8 cellular contexts compared by ENCODE assay signal in the genomic region with DNA sequence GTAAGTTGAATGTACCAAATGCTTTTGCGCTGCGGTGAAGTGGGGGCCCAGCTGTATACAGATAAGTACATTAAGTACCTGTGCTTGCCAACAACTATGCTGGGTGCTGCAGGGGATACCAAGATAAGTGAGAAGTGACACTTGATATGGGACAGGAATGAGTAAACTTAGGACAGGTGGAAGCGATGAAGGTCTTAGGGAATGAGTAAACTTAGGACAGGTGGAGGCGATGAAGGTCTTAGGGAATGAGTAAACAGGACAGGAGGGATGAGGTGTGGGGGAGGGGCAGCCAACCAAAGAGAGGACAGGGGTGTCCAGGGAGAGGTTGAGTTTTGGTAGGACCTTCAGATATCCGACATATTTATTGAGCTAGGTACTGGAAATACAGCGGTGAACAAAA. TPM values are rescaled to one million over a fixed set of nuclear protein-coding genes. Genes with fewer than 3 reads are reported as not detected.
A peak's percentile ranks its signal among the peaks of the same experiment; 100 is the strongest.
DNase-seq lines count a peak whose midpoint lies in the region; ATAC-seq and TF ChIP-seq lines count a peak whose summit lies in the region.

No MANE protein-coding gene starts in this region.

- peak overlapping the region; percentile 70; the same call in 1 of the 2 replicates for H3K23ac ChIP-seq in IMR-90 (ENCODE audit: low read depth, low read length)

- H3K79me1 ChIP-seq in IMR-90 (ENCODE audit: low read depth in 1 of 2, low read length in 2 of 2), result peaks cover 27 to 91% of the 10 kb centered on the region in 2 experiments

- peaks cover 35 to 64% (median 53%) of the 10 kb centered on the region in 11 experiments; a peak in 21 of 22 replicates for H4K20me1 ChIP-seq in BLaER1 treated with 17β-estradiol and CSF1 and Interleukin-3, amounts not matched to agents 10 nM and 100 nM
- H4K20me1 ChIP-seq in IMR-90 (ENCODE audit: insufficient read depth, low read length), result peaks cover 49% of the 10 kb centered on the region

- peak overlapping the region; percentile 19; the same call in 1 of the 2 replicates for H3K14ac ChIP-seq in IMR-90 (replicated peaks; ENCODE audit: low read depth, low read length)

- H3K27me3 Mint-ChIP-seq in chondrocyte (ENCODE audit: low read depth) (no peaks in the 10 kb centered on the region), natural killer cell (ENCODE audit: low read depth in 2 of 2) (no peaks in the 10 kb centered on the region)

- TF ChIP-seq POLR2A in IMR-90 (IDR thresholded peaks at IDR 0.05; ENCODE audit: low read depth, low read length) (no peak), uterus (IDR thresholded peaks at IDR 0.05) (no peak)

- H3K4me3 ChIP-seq in BLaER1 treated with 17β-estradiol and CSF1 and Interleukin-3, amounts not matched to agents 10 nM and 100 nM, result peak overlapping the region; percentile 89 to 100 (median 94); a peak in 19 of 20 replicates
- peak overlapping the region; percentile 77; the same call in 1 of the 2 replicates for H3K4me3 ChIP-seq in IMR-90 (ENCODE audit: insufficient read depth, low read depth, low read length)
- peak overlapping the region in 1 of 2 donors; percentile 93 for H3K4me3 ChIP-seq in uterus

- POLR2A ChIA-PET in IMR-90 (lab: Charles Lee; ENCODE audit: unreplicated experiment), result no interaction called here

- no peak overlapping the region for H2BK120ac ChIP-seq in IMR-90 (ENCODE audit: low read depth, low read length)

- H3K36me3 Mint-ChIP-seq in chondrocyte (ENCODE audit: low read depth), result peaks cover 3% of the 10 kb centered on the region
- H3K36me3 Mint-ChIP-seq in natural killer cell, result no peaks in the 10 kb centered on the region

- no peaks in the 10 kb centered on the region for H3K9me3 ChIP-seq in BLaER1 treated with 17β-estradiol and CSF1 and Interleukin-3, amounts not matched to agents 10 nM and 100 nM (replicated peaks in 1 of 11)
- H3K9me3 ChIP-seq in IMR-90 (ENCODE audit: control insufficient read depth, insufficient read depth, low read length), result no peaks in the 10 kb centered on the region
- H3K9me3 ChIP-seq in uterus, result no peaks in the 10 kb centered on the region

- H3K56ac ChIP-seq in IMR-90 (ENCODE audit: extremely low read depth, insufficient read depth, low read length), result no peak overlapping the region

- CTCF ChIA-PET in IMR-90 (lab: Yijun Ruan, JAX), result no interaction called here

- H2BK5ac ChIP-seq in IMR-90 (ENCODE audit: low read depth, low read length, poor library complexity, severe bottlenecking), result peak overlapping the region; percentile 94

- WGBS in IMR-90 (ENCODE audit: extremely low coverage in 2 of 2, insufficient read length in 1 of 2), 2 experiments, result 92% methylated on average over 4 of the region's 6 CpGs; no CpG with 5 or more reads in 1 of the 2 experiments

- no peaks in the 10 kb centered on the region for H3K27me3 ChIP-seq in BLaER1 treated with 17β-estradiol and CSF1 and Interleukin-3, amounts not matched to agents 10 nM and 100 nM
- H3K27me3 ChIP-seq in IMR-90 (ENCODE audit: control insufficient read depth, insufficient read depth, low read length) (no peaks in the 10 kb centered on the region), uterus (no peaks in the 10 kb centered on the region)

- ATAC-seq in IMR-90 (ENCODE audit: low read depth), result no peak
- ATAC-seq in natural killer cell, result no peak
- no peak for ATAC-seq in HG02588 (IDR thresholded peaks at IDR 0.05; ENCODE audit: unreplicated experiment)
- no peak for ATAC-seq in GM18861 (IDR thresholded peaks at IDR 0.05; ENCODE audit: unreplicated experiment)

- H3K4me3 Mint-ChIP-seq in chondrocyte (ENCODE audit: unreplicated experiment) (peak overlapping the region; percentile 92), natural killer cell (peak overlapping the region; percentile 1)

- H3K4me1 ChIP-seq in BLaER1 treated with 17β-estradiol and CSF1 and Interleukin-3, amounts not matched to agents 10 nM and 100 nM, result peaks cover 28 to 74% (median 48%) of the 10 kb centered on the region in 10 experiments
- peaks cover 13% of the 10 kb centered on the region for H3K4me1 ChIP-seq in IMR-90 (ENCODE audit: control insufficient read depth, insufficient read depth, low read length)
- peaks cover 3 to 6% of the 10 kb centered on the region in 2 donors for H3K4me1 ChIP-seq in uterus

- H3K9ac ChIP-seq in BLaER1 treated with 17β-estradiol and CSF1 and Interleukin-3, amounts not matched to agents 10 nM and 100 nM, result peak overlapping the region in 5 of 11 experiments; percentile 92 to 99 (median 94); a peak in 12 of 22 replicates
- H3K9ac ChIP-seq in IMR-90 (ENCODE audit: low read depth, low read length), result peak overlapping the region; percentile 95; the same call in 1 of the 2 replicates

- H2BK15ac ChIP-seq in IMR-90 (ENCODE audit: low read depth, low read length), result no peak overlapping the region

- no peak overlapping the region for H2AFZ ChIP-seq in IMR-90 (replicated peaks; ENCODE audit: low read length, poor library complexity)

- in situ Hi-C loops in IMR-90 (cut with MboI; ENCODE audit: low sequenced_read_pairs), result loop anchor here (25.0 kb wide), 1 partner anchor 512 kb away; no protein-coding TSS in a partner anchor

- intact Hi-C loops in IMR-90 (cut with micrococcal nuclease), result no loop called here
- intact Hi-C loops in natural killer cell (cut with micrococcal nuclease), result loop anchor here (5.0 to 10.0 kb wide), 2 partner anchors 83 to 266 kb away; no protein-coding TSS in a partner anchor
- intact Hi-C loops in uterus (cut with DNase I; ENCODE audit: low total_unique reads), result no loop called here

- no TSS peak for BruUV-seq in IMR-90 (replicated peaks; lab: Mats Ljungman, UMichigan)

- no peak for DNase-seq in IMR-90
- DNase-seq in chondrocyte (ENCODE audit: low spot score), result no peak
- DNase-seq in natural killer cell, result no peak
- DNase-seq in uterus, result no peak
- no peak for DNase-seq in HPDE6-E6E7 (ENCODE audit: extremely low spot score)

- peaks cover 26% of the 10 kb centered on the region for H3K4me1 Mint-ChIP-seq in chondrocyte (ENCODE audit: low read depth)
- peaks cover 32 to 62% of the 10 kb centered on the region in 2 donors for H3K4me1 Mint-ChIP-seq in natural killer cell

- peaks cover 27% of the 10 kb centered on the region for H3K9me1 ChIP-seq in IMR-90 (ENCODE audit: insufficient read depth, low read length)

- H3K4ac ChIP-seq in IMR-90 (ENCODE audit: low read depth, low read length), result peak overlapping the region; percentile 95; the same call in 1 of the 2 replicates

- H3K4me2 ChIP-seq in BLaER1 treated with 17β-estradiol and CSF1 and Interleukin-3, amounts not matched to agents 10 nM and 100 nM, result peak overlapping the region; percentile 72 to 98 (median 89)
- peak overlapping the region; percentile 96 for H3K4me2 ChIP-seq in IMR-90 (ENCODE audit: low read depth, low read length)

- no peak overlapping the region; the same call in 1 of the 2 replicates for H3K18ac ChIP-seq in IMR-90 (ENCODE audit: low read depth, low read length)

- dilution Hi-C loops in IMR-90 (cut with HindIII; ENCODE audit: low sequenced_read_pairs, unreplicated experiment), result no loop called here

- peak overlapping the region in 1 of 2 experiments; percentile 39; a peak in 1 of 4 replicates for H4K8ac ChIP-seq in IMR-90 (ENCODE audit: low read depth in 2 of 2, low read length in 2 of 2)

- peak overlapping the region; percentile 33 for H2AK9ac ChIP-seq in IMR-90 (replicated peaks; ENCODE audit: low read depth, low read length, poor library complexity)

- no peak for TF ChIP-seq RAD21 in IMR-90 (IDR thresholded peaks at IDR 0.05; ENCODE audit: low read length)

- H2AK5ac ChIP-seq in IMR-90 (ENCODE audit: low read depth, low read length), result peak overlapping the region; percentile 89

- H4K91ac ChIP-seq in IMR-90 (ENCODE audit: insufficient read depth, low read depth, low read length), result no peak overlapping the region

- no peak for TF ChIP-seq CTCF in IMR-90 (conservative IDR thresholded peaks at IDR 0.05; ENCODE audit: low read depth, low read length)
- TF ChIP-seq CTCF in chondrocyte (IDR thresholded peaks at IDR 0.05), result no peak
- no peak for TF ChIP-seq CTCF in natural killer cell (IDR thresholded peaks at IDR 0.05)
- TF ChIP-seq CTCF in uterus (IDR thresholded peaks at IDR 0.05), result no peak

- H3K36me3 ChIP-seq in BLaER1 treated with 17β-estradiol and CSF1 and Interleukin-3, amounts not matched to agents 10 nM and 100 nM, result peaks cover 34 to 64% (median 55%) of the 10 kb centered on the region in 11 experiments
- H3K36me3 ChIP-seq in IMR-90 (ENCODE audit: control insufficient read depth, insufficient read depth, low read length) (peaks cover 2% of the 10 kb centered on the region), uterus (no peaks in the 10 kb centered on the region)

- peak overlapping the region; percentile 8; the same call in 1 of the 2 replicates for H2BK20ac ChIP-seq in IMR-90 (ENCODE audit: low read depth, low read length)

- peak overlapping the region; percentile 1 for H3K27ac Mint-ChIP-seq in chondrocyte (ENCODE audit: unreplicated experiment)
- H3K27ac Mint-ChIP-seq in natural killer cell, result peak overlapping the region; percentile 92 to 98

- no peaks in the 10 kb centered on the region for H3K9me3 Mint-ChIP-seq in chondrocyte (ENCODE audit: low read depth)
- H3K9me3 Mint-ChIP-seq in natural killer cell, result no peaks in the 10 kb centered on the region

- H3K27ac ChIP-seq in BLaER1 treated with 17β-estradiol and CSF1 and Interleukin-3, amounts not matched to agents 10 nM and 100 nM, result peak overlapping the region in 5 of 11 experiments; percentile 91 to 98 (median 96); a peak in 6 of 22 replicates
- H3K27ac ChIP-seq in IMR-90 (ENCODE audit: insufficient read depth, low read length), result peak overlapping the region; percentile 43; the same call in 1 of the 2 replicates
- H3K27ac ChIP-seq in uterus, result no peak overlapping the region

- H4K5ac ChIP-seq in IMR-90 (ENCODE audit: low read depth, low read length), result peak overlapping the region; percentile 43; the same call in 1 of the 2 replicates

RNA-seq across cellular contexts. Expression of gene MDH2, which starts 1.4 kb away (rescaled TPM):
- 55.4 and 56.1 TPM in 2 replicates for total RNA-seq in IMR-90 (2012; rRNA removed)
- polyA plus RNA-seq in IMR-90 (2012; rRNA removed), result 206 and 232 TPM in 2 replicates
- 161 and 191 TPM in 2 replicates for polyA plus RNA-seq in IMR-90 (2012; cell fraction: cytosol; rRNA removed)
- 83.5 and 115 TPM in 2 replicates for polyA plus RNA-seq in IMR-90 (2012; cell fraction: nucleus; rRNA removed; ENCODE audit: low replicate concordance)
- total RNA-seq in chondrocyte, result 116 to 119 TPM (median 119 TPM) in 3 replicates
- total RNA-seq in natural killer cell, result 10 to 100 TPM; 75.9 to 95.0 (median 93.9) TPM
- total RNA-seq in uterus, result 10 to 100 TPM; 24.3 to 88.4 (median 30.0) TPM

RNA-seq across cellular contexts. Expression of gene STYXL1, which starts 1.5 kb away (rescaled TPM):
- total RNA-seq in IMR-90 (2012; rRNA removed), result 70.0 and 73.8 TPM in 2 replicates
- polyA plus RNA-seq in IMR-90 (2012; rRNA removed), result 53.9 and 66.1 TPM in 2 replicates
- polyA plus RNA-seq in IMR-90 (2012; cell fraction: cytosol; rRNA removed), result 40.2 and 55.4 TPM in 2 replicates
- polyA plus RNA-seq in IMR-90 (2012; cell fraction: nucleus; rRNA removed; ENCODE audit: low replicate concordance), result 23.0 and 50.8 TPM in 2 replicates
- 23.5 to 31.8 TPM (median 28.5 TPM) in 3 replicates for total RNA-seq in chondrocyte
- total RNA-seq in natural killer cell, result 10 to 100 TPM; 15.1 to 33.2 (median 18.8) TPM
- total RNA-seq in uterus, result 10 to 100 TPM in 2 of 4 donors, 1 to 10 TPM in 2; 4.4 to 27.3 (median 14.1) TPM

RNA-seq across cellular contexts. Expression of gene TMEM120A, which starts 54.9 kb away (rescaled TPM):
- 23.1 and 32.1 TPM in 2 replicates for total RNA-seq in IMR-90 (2012; rRNA removed)
- polyA plus RNA-seq in IMR-90 (2012; rRNA removed), result 33.8 and 39.3 TPM in 2 replicates
- 13.7 and 39.5 TPM in 2 replicates for polyA plus RNA-seq in IMR-90 (2012; cell fraction: cytosol; rRNA removed)
- 76.5 and 138 TPM in 2 replicates for polyA plus RNA-seq in IMR-90 (2012; cell fraction: nucleus; rRNA removed; ENCODE audit: low replicate concordance)
- 28.8 to 36.0 TPM (median 30.6 TPM) in 3 replicates for total RNA-seq in chondrocyte
- 10 to 100 TPM; 24.3 to 38.1 (median 34.6) TPM for total RNA-seq in natural killer cell
- 10 to 100 TPM in 3 of 4 donors, 1 to 10 TPM in 1; 4.6 to 95.4 (median 36.9) TPM for total RNA-seq in uterus
